Comparison of ENCODE assay signal across 13 cellular contexts in the genomic region with DNA sequence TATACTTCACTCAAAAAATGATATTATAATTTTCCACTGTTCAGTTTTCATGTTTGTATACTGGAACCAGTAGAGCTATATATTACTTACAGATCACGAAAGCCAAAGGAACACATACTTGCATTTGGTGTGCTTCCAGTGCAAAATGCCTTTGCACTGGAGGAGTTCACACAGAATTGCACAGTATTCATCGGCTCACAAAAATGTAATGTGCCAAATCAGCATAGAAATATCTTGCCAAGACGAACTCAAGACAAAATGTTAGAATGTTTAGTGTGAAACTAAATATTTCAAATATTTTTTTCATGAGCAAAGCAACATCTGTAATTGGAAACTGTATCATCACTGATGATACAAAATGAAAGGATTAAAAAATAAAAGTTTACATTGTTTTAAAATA.
"Had no signal": no experiment of that assay in that cellular context is flagged by ENCODE, and none has a peak within 500 bp of the region (broad histone marks: within the 10 kb centered on the region; RNA-seq: fewer than 3 reads in every experiment).

No MANE protein-coding gene starts in this region.

- H3K36me3 Mint-ChIP-seq: activated naive CD4-positive, alpha-beta T cell treated with anti-CD3 and anti-CD28 coated beads, Interleukin-2, amount 50 U/mL, for 24 hours; natural killer cell; stimulated activated effector memory CD8-positive, alpha-beta T cell treated with anti-CD3 and anti-CD28 coated beads, Interleukin-12 subunit alpha, Interleukin-12 subunit beta, amount 100 ng/mL, for 72 hours had no signal

- H3K36me3 ChIP-seq: esophagus muscularis mucosa, right atrium auricular region, tibial nerve had no signal

- H3K9me3 ChIP-seq: esophagus muscularis mucosa, mucosa of descending colon, right atrium auricular region, tibial nerve had no signal

- H3K27me3 Mint-ChIP-seq: activated naive CD4-positive, alpha-beta T cell treated with anti-CD3 and anti-CD28 coated beads, Interleukin-2, amount 50 U/mL, for 24 hours had no signal

- H3K9me3 Mint-ChIP-seq: activated naive CD4-positive, alpha-beta T cell treated with anti-CD3 and anti-CD28 coated beads, Interleukin-2, amount 50 U/mL, for 24 hours; activated T-helper 2 cell treated with anti-CD3 and anti-CD28 coated beads, Interferon-gamma antibody, Interleukin-2, Interleukin-4, amounts not matched to agents 10 μg/mL and 5 μg/mL and 100 μg/mL, durations not matched to agents 14 hours and 24 hours and 36 hours; T-helper 2 cell treated with Interferon-gamma antibody and Interleukin-4, amounts not matched to agents 5 μg/mL and 100 μg/mL, for 36 hours had no signal

- H3K4me1 ChIP-seq: esophagus muscularis mucosa, right atrium auricular region, tibial nerve had no signal

- ATAC-seq: activated CD4-positive, CD25-positive, alpha-beta regulatory T cell treated with anti-CD3 and anti-CD28 coated beads, Interleukin-2, amount 50 U/mL, for 24 hours; left colon; mucosa of descending colon; natural killer cell; stimulated activated effector memory CD8-positive, alpha-beta T cell treated with anti-CD3 and anti-CD28 coated beads, Interleukin-12 subunit alpha, Interleukin-12 subunit beta, amount 100 ng/mL, for 72 hours had no signal

- H3K27me3 ChIP-seq: esophagus muscularis mucosa, right atrium auricular region, tibial nerve had no signal

- H3K27ac Mint-ChIP-seq: activated naive CD4-positive, alpha-beta T cell treated with anti-CD3 and anti-CD28 coated beads, Interleukin-2, amount 50 U/mL, for 24 hours; activated T-helper 2 cell treated with anti-CD3 and anti-CD28 coated beads, Interferon-gamma antibody, Interleukin-2, Interleukin-4, amounts not matched to agents 10 μg/mL and 5 μg/mL and 100 μg/mL, durations not matched to agents 14 hours and 24 hours and 36 hours; natural killer cell; stimulated activated effector memory CD8-positive, alpha-beta T cell treated with anti-CD3 and anti-CD28 coated beads, Interleukin-12 subunit alpha, Interleukin-12 subunit beta, amount 100 ng/mL, for 72 hours; T-helper 2 cell treated with Interferon-gamma antibody and Interleukin-4, amounts not matched to agents 5 μg/mL and 100 μg/mL, for 36 hours had no signal

- H3K4me3 ChIP-seq: esophagus muscularis mucosa, mucosa of descending colon, right atrium auricular region, tibial nerve had no signal

- DNase-seq: amygdala, left colon, mucosa of descending colon, natural killer cell, small intestine had no signal

- H3K4me1 Mint-ChIP-seq: activated naive CD4-positive, alpha-beta T cell treated with anti-CD3 and anti-CD28 coated beads, Interleukin-2, amount 50 U/mL, for 24 hours; natural killer cell; stimulated activated effector memory CD8-positive, alpha-beta T cell treated with anti-CD3 and anti-CD28 coated beads, Interleukin-12 subunit alpha, Interleukin-12 subunit beta, amount 100 ng/mL, for 72 hours had no signal

- H3K27ac ChIP-seq: esophagus muscularis mucosa, right atrium auricular region, tibial nerve had no signal

- H3K4me3 Mint-ChIP-seq: activated naive CD4-positive, alpha-beta T cell treated with anti-CD3 and anti-CD28 coated beads, Interleukin-2, amount 50 U/mL, for 24 hours; natural killer cell; stimulated activated effector memory CD8-positive, alpha-beta T cell treated with anti-CD3 and anti-CD28 coated beads, Interleukin-12 subunit alpha, Interleukin-12 subunit beta, amount 100 ng/mL, for 72 hours; T-helper 2 cell treated with Interferon-gamma antibody and Interleukin-4, amounts not matched to agents 5 μg/mL and 100 μg/mL, for 36 hours had no signal
